ENCODE assay signal across 8 cellular contexts in the genomic region with DNA sequence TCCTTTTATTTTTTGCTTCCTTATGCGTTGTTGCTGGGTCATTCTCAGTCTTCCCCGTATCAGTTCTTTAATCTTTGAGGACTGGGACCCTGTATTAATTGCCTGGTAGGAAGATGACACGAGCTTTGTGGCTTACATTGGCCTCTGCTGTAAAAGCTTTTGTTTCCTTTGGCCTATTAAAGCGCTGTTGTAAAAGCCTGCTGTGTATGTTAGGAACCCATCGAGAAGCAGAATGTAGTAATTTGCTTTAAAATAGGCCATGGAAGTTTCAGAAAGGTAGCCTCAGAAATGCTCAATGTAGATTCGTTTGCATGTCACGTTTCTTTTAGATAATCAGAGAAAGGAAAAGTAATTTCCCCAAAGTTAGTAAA.
DNase-seq lines count a peak whose midpoint lies in the region; ATAC-seq and TF ChIP-seq lines count a peak whose summit lies in the region.

No MANE protein-coding gene starts in this region.

- no peaks in the 10 kb centered on the region for H3K27me3 Mint-ChIP-seq in natural killer cell treated with Interleukin-12 subunit alpha and Interleukin-12 subunit beta and Interleukin-15 and Interleukin-18, amount 100 ng/mL, for 72 hours

- peaks cover 26% of the 10 kb centered on the region for H3K4me1 ChIP-seq in effector memory CD4-positive, alpha-beta T cell (ENCODE audit: control insufficient read depth, insufficient read depth, low read length, poor library complexity, severe bottlenecking)

- no peaks in the 10 kb centered on the region for H3K9me3 ChIP-seq in KOPT-K1 (ENCODE audit: insufficient read depth, low read length, poor library complexity, severe bottlenecking)
- no peaks in the 10 kb centered on the region for H3K9me3 ChIP-seq in effector memory CD4-positive, alpha-beta T cell (ENCODE audit: control insufficient read depth, low read length)

- no peaks in the 10 kb centered on the region for H3K27me3 ChIP-seq in effector memory CD4-positive, alpha-beta T cell (replicated peaks; ENCODE audit: control insufficient read depth, insufficient read depth, low read length, poor library complexity, severe bottlenecking)

- peak overlapping the region; percentile 92 for H3K4me3 Mint-ChIP-seq in natural killer cell treated with Interleukin-12 subunit alpha and Interleukin-12 subunit beta and Interleukin-15 and Interleukin-18, amount 100 ng/mL, for 72 hours

- no peaks in the 10 kb centered on the region for H3K36me3 ChIP-seq in KOPT-K1 (ENCODE audit: insufficient read depth, low read length)
- no peaks in the 10 kb centered on the region for H3K36me3 ChIP-seq in effector memory CD4-positive, alpha-beta T cell (ENCODE audit: control insufficient read depth, insufficient read depth, low read length)

- ATAC-seq in GM19324 (IDR thresholded peaks at IDR 0.05; ENCODE audit: low FRiP score, unreplicated experiment): peak; percentile 2
- ATAC-seq in natural killer cell treated with Interleukin-12 subunit alpha and Interleukin-12 subunit beta and Interleukin-15 and Interleukin-18, amount 100 ng/mL, for 72 hours: no peak

- DNase-seq in effector memory CD4-positive, alpha-beta T cell: no peak
- DNase-seq in natural killer cell treated with Interleukin-12 subunit alpha and Interleukin-12 subunit beta and Interleukin-15 and Interleukin-18, amount 100 ng/mL, for 72 hours (ENCODE audit: low spot score): no peak
- DNase-seq in NCI-H2171 treated with DMSO at 0.1 percent for 48 hours (lab: John Stamatoyannopoulos, UW) (no peak), NCI-H146 (lab: John Stamatoyannopoulos, UW) (no peak), NCI-H1417 treated with DMSO at 0.1 percent for 48 hours (lab: John Stamatoyannopoulos, UW) (no peak)

- no peaks in the 10 kb centered on the region for H3K9me3 Mint-ChIP-seq in natural killer cell treated with Interleukin-12 subunit alpha and Interleukin-12 subunit beta and Interleukin-15 and Interleukin-18, amount 100 ng/mL, for 72 hours

- no peaks in the 10 kb centered on the region for H3K36me3 Mint-ChIP-seq in natural killer cell treated with Interleukin-12 subunit alpha and Interleukin-12 subunit beta and Interleukin-15 and Interleukin-18, amount 100 ng/mL, for 72 hours

- H3K4me3 ChIP-seq in effector memory CD4-positive, alpha-beta T cell (ENCODE audit: insufficient read depth, low read depth, low read length, poor library complexity, severe bottlenecking): peak overlapping the region; percentile 55

- peak overlapping the region; percentile 98 to 100 for H3K27ac Mint-ChIP-seq in natural killer cell treated with Interleukin-12 subunit alpha and Interleukin-12 subunit beta and Interleukin-15 and Interleukin-18, amount 100 ng/mL, for 72 hours

- no peak for TF ChIP-seq CTCF in 22Rv1 (IDR thresholded peaks at IDR 0.05)

- peaks cover 21 to 31% of the 10 kb centered on the region in 2 donors for H3K4me1 Mint-ChIP-seq in natural killer cell treated with Interleukin-12 subunit alpha and Interleukin-12 subunit beta and Interleukin-15 and Interleukin-18, amount 100 ng/mL, for 72 hours (ENCODE audit: low read depth in 2 of 2)

- peak overlapping the region; percentile 100 for H3K27ac ChIP-seq in 22Rv1
- H3K27ac ChIP-seq in KOPT-K1 (ENCODE audit: low read depth, low read length, poor library complexity, severe bottlenecking): peak overlapping the region; percentile 100
- H3K27ac ChIP-seq in effector memory CD4-positive, alpha-beta T cell (ENCODE audit: insufficient read depth, low read length, poor library complexity, severe bottlenecking): peak overlapping the region; percentile 98
